In the genomic region with DNA sequence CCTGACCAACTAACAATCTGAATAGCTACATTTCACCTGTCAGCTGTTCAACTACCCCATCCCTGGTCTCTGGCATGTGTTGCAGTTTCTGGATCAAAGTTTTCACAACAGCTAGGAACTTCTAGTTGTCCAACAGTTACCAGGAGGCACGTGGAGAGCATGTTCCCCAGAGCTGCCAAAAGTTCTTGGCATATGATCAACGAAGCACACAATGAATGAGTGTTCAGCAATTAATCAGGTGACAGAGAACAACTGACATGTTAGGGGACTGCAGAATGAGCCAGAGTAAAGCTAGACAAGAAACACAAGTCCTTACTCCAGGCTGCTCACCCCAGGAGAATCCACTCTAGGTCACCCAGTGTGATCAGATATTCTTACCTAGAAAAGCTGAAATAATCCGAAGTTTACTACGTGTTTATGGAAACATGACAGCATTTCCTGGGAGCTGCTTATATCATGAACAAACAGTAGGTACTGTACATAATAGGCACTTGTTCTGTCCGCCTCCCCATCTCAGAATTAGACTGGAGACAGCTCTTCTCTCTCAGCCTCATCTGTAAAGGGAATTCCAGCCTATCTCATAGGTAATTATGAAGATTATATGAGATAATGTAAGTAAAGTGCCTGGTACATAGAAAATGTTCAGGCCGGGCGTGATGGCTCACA, we compare ENCODE assay signal across 10 cellular contexts. TPM values are rescaled to one million over a fixed set of nuclear protein-coding genes. Genes with fewer than 3 reads are reported as not detected.
DNase-seq lines count a peak whose midpoint lies in the region; ATAC-seq, FAIRE-seq and TF ChIP-seq lines count a peak whose summit lies in the region.
"Had no signal": no experiment of that assay in that cellular context is flagged by ENCODE, and none has a peak within 500 bp of the region (broad histone marks: within the 10 kb centered on the region; RNA-seq: fewer than 3 reads in every experiment).

No MANE protein-coding gene starts in this region.

- no peak overlapping the region for H3K4me3 Mint-ChIP-seq in stimulated activated memory B cell treated with anti-CD40 and anti-IgM and Interleukin-4, amounts not matched to agents 10 μg/mL and 1 μg/mL and 100 μg/mL, for 72 hours
- H3K4me3 Mint-ChIP-seq in natural killer cell = no peak overlapping the region

- H3K4me1 Mint-ChIP-seq in stimulated activated memory B cell treated with anti-CD40 and anti-IgM and Interleukin-4, amounts not matched to agents 10 μg/mL and 1 μg/mL and 100 μg/mL, for 72 hours = peaks cover 6% of the 10 kb centered on the region
- H3K4me1 Mint-ChIP-seq in natural killer cell = peaks cover 5 to 6% of the 10 kb centered on the region in 2 donors

- intact Hi-C loops in left cardiac atrium (cut with DNase I) (no loop called here), natural killer cell (cut with micrococcal nuclease) (no loop called here)

- H3K9me3 Mint-ChIP-seq in stimulated activated memory B cell treated with anti-CD40 and anti-IgM and Interleukin-4, amounts not matched to agents 10 μg/mL and 1 μg/mL and 100 μg/mL, for 72 hours = peaks cover 21% of the 10 kb centered on the region
- H3K9me3 Mint-ChIP-seq in natural killer cell = peaks cover 0 to 7% of the 10 kb centered on the region in 2 donors

- TF ChIP-seq CTCF in retinal pigment epithelial cell (conservative IDR thresholded peaks at IDR 0.05; ENCODE audit: low read depth, low read length) (no peak), natural killer cell (IDR thresholded peaks at IDR 0.05) (no peak)

- no peaks in the 10 kb centered on the region for H3K27me3 Mint-ChIP-seq in stimulated activated memory B cell treated with anti-CD40 and anti-IgM and Interleukin-4, amounts not matched to agents 10 μg/mL and 1 μg/mL and 100 μg/mL, for 72 hours
- H3K27me3 Mint-ChIP-seq in natural killer cell (ENCODE audit: low read depth in 2 of 2) = no peaks in the 10 kb centered on the region

- no peaks in the 10 kb centered on the region for H3K27me3 ChIP-seq in adipocyte (replicated peaks; ENCODE audit: control insufficient read depth, insufficient read depth, low read length)

- peak; percentile 91 for FAIRE-seq in H54 (lab: Jason Lieb, UNC)

- TF ChIP-seq POLR2A in H54 (IDR thresholded peaks at IDR 0.05; ENCODE audit: low read depth, low read length) = no peak

- no peak overlapping the region for H3K27ac Mint-ChIP-seq in stimulated activated memory B cell treated with anti-CD40 and anti-IgM and Interleukin-4, amounts not matched to agents 10 μg/mL and 1 μg/mL and 100 μg/mL, for 72 hours
- H3K27ac Mint-ChIP-seq in natural killer cell = no peak overlapping the region

- peaks cover 8% of the 10 kb centered on the region for H3K9me3 ChIP-seq in adipocyte (ENCODE audit: control insufficient read depth, low read length)

- DNase-seq in H54 (ENCODE audit: insufficient read length, low spot score) = no peak
- DNase-seq in adipocyte (ENCODE audit: low read depth) = no peak
- DNase-seq in left cardiac atrium = peak; percentile 50
- peak; percentile 84 for DNase-seq in retinal pigment epithelial cell (ENCODE audit: low read depth)
- no peak for DNase-seq in epidermal melanocyte (ENCODE audit: insufficient read length, low spot score)
- no peak for DNase-seq in NCI-H1930 (lab: John Stamatoyannopoulos, UW)
- DNase-seq in natural killer cell = no peak
- DNase-seq: activated naive CD4-positive, alpha-beta T cell had no signal

- no peaks in the 10 kb centered on the region for H3K36me3 ChIP-seq in adipocyte (ENCODE audit: control insufficient read depth, insufficient read depth, low read length, severe bottlenecking)

- H3K4me3 ChIP-seq in adipocyte (ENCODE audit: low read length) (no peak overlapping the region), retinal pigment epithelial cell (ENCODE audit: low read length) (no peak overlapping the region)

- H3K36me3 Mint-ChIP-seq in stimulated activated memory B cell treated with anti-CD40 and anti-IgM and Interleukin-4, amounts not matched to agents 10 μg/mL and 1 μg/mL and 100 μg/mL, for 72 hours = peaks cover 28% of the 10 kb centered on the region
- H3K36me3 Mint-ChIP-seq in natural killer cell = peaks cover 6% of the 10 kb centered on the region

- peaks cover 39% of the 10 kb centered on the region for H3K4me1 ChIP-seq in adipocyte (ENCODE audit: control insufficient read depth, insufficient read depth, low read length)

- H3K9ac ChIP-seq in adipocyte (ENCODE audit: low read length) = peak overlapping the region; percentile 60
- H3K9ac ChIP-seq: KMS-11 had no signal

- peak; percentile 96 to 97 for ATAC-seq in left cardiac atrium
- no peak for ATAC-seq in stimulated activated memory B cell treated with anti-CD40 and anti-IgM and Interleukin-4, amounts not matched to agents 10 μg/mL and 1 μg/mL and 100 μg/mL, for 72 hours
- ATAC-seq in natural killer cell = no peak

RNA-seq across cellular contexts. Expression of gene ZNF438, which starts 50.6 kb away (rescaled TPM):
- total RNA-seq in left cardiac atrium (10 to 100 TPM; 11.4 to 11.6 TPM), natural killer cell (1 to 10 TPM; 2.2 to 3.7 (median 3.7) TPM)

Comparison
In these comparisons a context has a peak if more than half of its experiments do, and no peak if none do; other contexts are left out.
1. DNase-seq: peak in left cardiac atrium (single experiment) and retinal pigment epithelial cell (single experiment); none in H54 (single experiment), adipocyte (single experiment), epidermal melanocyte (single experiment), NCI-H1930 (0 of 2) and natural killer cell (single experiment).
2. ATAC-seq: peak in left cardiac atrium (2 of 2); none in stimulated activated memory B cell treated with anti-CD40 and anti-IgM and Interleukin-4, amounts not matched to agents 10 μg/mL and 1 μg/mL and 100 μg/mL, for 72 hours (single experiment) and natural killer cell (0 of 3).